ENCODE assay signal across 9 cellular contexts in the genomic region with DNA sequence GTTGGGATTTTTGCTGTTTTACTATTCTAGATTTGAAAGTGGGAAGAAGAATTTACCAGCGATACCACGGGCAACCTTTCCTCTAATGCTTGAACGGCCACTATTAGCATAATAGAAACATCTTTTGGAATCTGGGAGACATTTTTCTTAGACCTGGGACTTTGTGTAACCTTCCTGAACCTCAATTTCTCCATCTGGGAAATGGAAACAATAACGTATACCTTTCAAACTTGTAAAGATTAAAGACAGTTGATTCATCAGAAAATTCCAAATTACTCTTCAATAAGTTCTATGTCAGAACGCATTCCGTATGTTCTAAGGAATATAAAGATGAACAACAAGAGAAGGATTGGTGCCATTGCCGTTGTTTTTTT. TPM values are rescaled to one million over a fixed set of nuclear protein-coding genes. Genes with fewer than 3 reads are reported as not detected.
DNase-seq lines count a peak whose midpoint lies in the region; TF ChIP-seq lines count a peak whose summit lies in the region.
"Had no signal": no experiment of that assay in that cellular context is flagged by ENCODE, and none has a peak within 500 bp of the region (broad histone marks: within the 10 kb centered on the region; RNA-seq: fewer than 3 reads in every experiment).

No MANE protein-coding gene starts in this region.

- 60 to 61% methylated on average over 7 of the region's 7 CpGs for WGBS in esophagus squamous epithelium, 2 donors

- H3K4me3 ChIP-seq in Caco-2 (ENCODE audit: low read depth, low read length) (peak overlapping the region; percentile 74), esophagus squamous epithelium (peak overlapping the region; percentile 54 to 82 (median 69)), parathyroid adenoma (ENCODE audit: low read depth, low read length) (peak overlapping the region; percentile 49)

- H3K4me1 ChIP-seq in Caco-2, result no peaks in the 10 kb centered on the region
- peaks cover 0 to 16% (median 0%) of the 10 kb centered on the region in 3 donors for H3K4me1 ChIP-seq in esophagus squamous epithelium
- H3K4me1 ChIP-seq in parathyroid adenoma, result no peaks in the 10 kb centered on the region

- no TSS peak for BruUV-seq in Caco-2 (replicated peaks; lab: Mats Ljungman, UMichigan)

- no peak for DNase-seq in Caco-2
- no peak for DNase-seq in RWPE1 (ENCODE audit: low spot score)
- no peak for DNase-seq in esophagus squamous epithelium (lab: John Stamatoyannopoulos, UW)
- DNase-seq in DMS79 treated with DMSO at 0.1 percent for 48 hours (lab: John Stamatoyannopoulos, UW), result no peak
- DNase-seq in SIG-M5 treated with dmso at 0.1 percent for 504 hours (lab: John Stamatoyannopoulos, UW; ENCODE audit: unreplicated experiment), result no peak
- no peak for DNase-seq in NCI-H748 treated with DMSO at 0.1 percent for 48 hours (lab: John Stamatoyannopoulos, UW)
- DNase-seq in GM20000 (ENCODE audit: low spot score), result no peak
- DNase-seq: NCI-H1048 had no signal

- H3K9ac ChIP-seq in parathyroid adenoma, result peak overlapping the region; percentile 94

- intact Hi-C loops in Caco-2 (cut with micrococcal nuclease; ENCODE audit: unreplicated experiment) (loop anchor here (5.0 kb wide), 2 partner anchors 209 to 229 kb away; no protein-coding TSS in a partner anchor), esophagus squamous epithelium (cut with DNase I) (no loop called here)

- H3K9me3 ChIP-seq in Caco-2 (no peaks in the 10 kb centered on the region), esophagus squamous epithelium (no peaks in the 10 kb centered on the region), parathyroid adenoma (ENCODE audit: control insufficient read depth, low read length) (no peaks in the 10 kb centered on the region)

- no peaks in the 10 kb centered on the region for H3K79me2 ChIP-seq in parathyroid adenoma

- CTCF ChIA-PET in Caco-2 (lab: Charles Lee) (interaction anchor here (0.6 to 1.4 kb wide), 7 partner anchors 8 to 677 kb away, joined by 3 to 16 read pairs (median 4); no protein-coding TSS in a partner anchor), RWPE1 (lab: Yijun Ruan, JAX) (no interaction called here)

- peaks cover 7% of the 10 kb centered on the region for H3K4me1 Mint-ChIP-seq in Caco-2 (ENCODE audit: low read depth, unreplicated experiment)

- H3K27me3 Mint-ChIP-seq in Caco-2 (ENCODE audit: insufficient read depth, unreplicated experiment), result peaks cover 9% of the 10 kb centered on the region

- H3K27me3 ChIP-seq in Caco-2 (replicated peaks; ENCODE audit: control insufficient read depth, insufficient read depth, low read length) (no peaks in the 10 kb centered on the region), esophagus squamous epithelium (no peaks in the 10 kb centered on the region), parathyroid adenoma (ENCODE audit: control insufficient read depth, insufficient read depth, low read length) (no peaks in the 10 kb centered on the region)

- no peak for TF ChIP-seq POLR2A in esophagus squamous epithelium (IDR thresholded peaks at IDR 0.05)

- H3K27ac ChIP-seq in RWPE1, result peak overlapping the region; percentile 78
- peak overlapping the region; percentile 87 to 92 (median 90) for H3K27ac ChIP-seq in esophagus squamous epithelium
- peak overlapping the region; percentile 94 for H3K27ac ChIP-seq in parathyroid adenoma

- POLR2A ChIA-PET in Caco-2 (lab: Charles Lee) (interaction anchor here (1.4 kb wide), 1 partner anchor 9 kb away, joined by 4 read pairs; no protein-coding TSS in a partner anchor), RWPE1 (lab: Yijun Ruan, JAX; ENCODE audit: low non-redundant PET) (no interaction called here)

- H3K36me3 ChIP-seq in Caco-2 (ENCODE audit: control insufficient read depth, insufficient read depth, low read length), result no peaks in the 10 kb centered on the region
- H3K36me3 ChIP-seq in esophagus squamous epithelium, result no peaks in the 10 kb centered on the region
- H3K36me3 ChIP-seq in parathyroid adenoma (ENCODE audit: control insufficient read depth, insufficient read depth, low read length), result no peaks in the 10 kb centered on the region

- peak overlapping the region; percentile 88 for H3K4me3 Mint-ChIP-seq in Caco-2 (ENCODE audit: unreplicated experiment)

- TF ChIP-seq CTCF in Caco-2 (IDR thresholded peaks at IDR 0.05; ENCODE audit: insufficient read depth in 1 of 2, low read depth in 1 of 2, low read length in 1 of 2, severe bottlenecking in 1 of 2, unreplicated experiment in 1 of 2) (no peak), RWPE1 (conservative IDR thresholded peaks at IDR 0.05; ENCODE audit: low read depth) (no peak), esophagus squamous epithelium (IDR thresholded peaks at IDR 0.05) (no peak), parathyroid adenoma (IDR thresholded peaks at IDR 0.05) (no peak), GM20000 (IDR thresholded peaks at IDR 0.05; ENCODE audit: extremely low read depth, missing control alignments) (no peak)

- H2AFZ ChIP-seq in parathyroid adenoma, result peak overlapping the region; percentile 99

- peak overlapping the region; percentile 85 for H3K27ac Mint-ChIP-seq in Caco-2 (ENCODE audit: unreplicated experiment)

- H3K9me3 Mint-ChIP-seq in Caco-2 (ENCODE audit: unreplicated experiment), result no peaks in the 10 kb centered on the region

- H3K4me2 ChIP-seq in parathyroid adenoma (ENCODE audit: low read length), result peak overlapping the region; percentile 85

- peaks cover 7% of the 10 kb centered on the region for H3K36me3 Mint-ChIP-seq in Caco-2 (ENCODE audit: insufficient read depth, unreplicated experiment)

RNA-seq across cellular contexts. Expression of gene RNLS, which starts 0.5 kb away (rescaled TPM):
- 5.7 and 6.7 TPM in 2 replicates for total RNA-seq in Caco-2 (2022)
- 10 to 100 TPM in 2 of 4 donors, 1 to 10 TPM in 2; 7.9 to 13.5 (median 10.5) TPM for total RNA-seq in esophagus squamous epithelium

RNA-seq across cellular contexts. Expression of gene LIPJ, which starts 3.0 kb away (rescaled TPM):
- total RNA-seq in Caco-2 (2022), result not detected in 2 replicates
- total RNA-seq in esophagus squamous epithelium, result under 1 TPM in 1 of 4 donors, not detected in 3; 0.19 TPM
